10 cellular contexts compared by ENCODE assay signal in the genomic region with DNA sequence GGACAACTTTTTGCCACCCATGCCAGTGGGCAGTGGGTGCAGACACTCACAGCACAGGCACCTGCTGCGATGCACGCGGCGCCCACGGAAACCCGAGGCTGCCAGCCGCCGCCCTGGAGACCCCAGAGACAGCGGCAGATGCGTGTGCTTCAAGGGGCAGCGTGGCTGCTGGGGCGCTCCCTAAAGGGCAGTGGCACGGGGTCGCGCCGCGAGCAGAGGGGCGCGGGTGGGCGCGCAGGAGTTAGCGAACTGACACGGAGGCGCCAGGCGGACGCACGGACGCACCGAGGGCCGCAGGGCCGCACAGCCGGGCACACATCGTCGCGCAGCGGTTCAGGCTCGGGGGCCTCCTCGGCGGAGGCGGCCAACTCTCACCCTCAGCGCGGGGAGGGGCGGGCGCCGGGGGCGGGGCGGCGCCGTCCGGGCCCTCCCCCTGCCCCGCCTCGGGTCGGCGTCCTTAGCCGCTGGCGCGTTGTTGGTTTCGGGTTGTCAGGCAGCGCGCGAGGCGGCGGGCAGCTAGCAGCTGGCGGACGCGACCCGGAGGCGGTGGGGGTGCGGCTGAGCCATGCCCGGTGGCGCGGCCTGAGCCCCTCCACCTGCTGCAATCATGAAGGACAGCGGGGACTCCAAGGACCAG. TPM values are rescaled to one million over a fixed set of nuclear protein-coding genes. Genes with fewer than 3 reads are reported as not detected.
A peak's percentile ranks its signal among the peaks of the same experiment; 100 is the strongest.
DNase-seq lines count a peak whose midpoint lies in the region; ATAC-seq and TF ChIP-seq lines count a peak whose summit lies in the region.
"Had no signal": no experiment of that assay in that cellular context is flagged by ENCODE, and none has a peak within 500 bp of the region (broad histone marks: within the 10 kb centered on the region; RNA-seq: fewer than 3 reads in every experiment).

A gene with protein sequence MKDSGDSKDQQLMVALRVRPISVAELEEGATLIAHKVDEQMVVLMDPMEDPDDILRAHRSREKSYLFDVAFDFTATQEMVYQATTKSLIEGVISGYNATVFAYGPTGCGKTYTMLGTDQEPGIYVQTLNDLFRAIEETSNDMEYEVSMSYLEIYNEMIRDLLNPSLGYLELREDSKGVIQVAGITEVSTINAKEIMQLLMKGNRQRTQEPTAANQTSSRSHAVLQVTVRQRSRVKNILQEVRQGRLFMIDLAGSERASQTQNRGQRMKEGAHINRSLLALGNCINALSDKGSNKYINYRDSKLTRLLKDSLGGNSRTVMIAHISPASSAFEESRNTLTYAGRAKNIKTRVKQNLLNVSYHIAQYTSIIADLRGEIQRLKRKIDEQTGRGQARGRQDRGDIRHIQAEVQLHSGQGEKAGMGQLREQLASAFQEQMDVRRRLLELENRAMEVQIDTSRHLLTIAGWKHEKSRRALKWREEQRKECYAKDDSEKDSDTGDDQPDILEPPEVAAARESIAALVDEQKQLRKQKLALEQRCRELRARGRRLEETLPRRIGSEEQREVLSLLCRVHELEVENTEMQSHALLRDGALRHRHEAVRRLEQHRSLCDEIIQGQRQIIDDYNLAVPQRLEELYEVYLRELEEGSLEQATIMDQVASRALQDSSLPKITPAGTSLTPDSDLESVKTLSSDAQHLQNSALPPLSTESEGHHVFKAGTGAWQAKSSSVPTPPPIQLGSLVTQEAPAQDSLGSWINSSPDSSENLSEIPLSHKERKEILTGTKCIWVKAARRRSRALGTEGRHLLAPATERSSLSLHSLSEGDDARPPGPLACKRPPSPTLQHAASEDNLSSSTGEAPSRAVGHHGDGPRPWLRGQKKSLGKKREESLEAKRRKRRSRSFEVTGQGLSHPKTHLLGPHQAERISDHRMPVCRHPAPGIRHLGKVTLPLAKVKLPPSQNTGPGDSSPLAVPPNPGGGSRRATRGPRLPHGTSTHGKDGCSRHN (plus strand): TSS at position 484 of the 637 bp plus-strand sequence. CDS start 124 bp downstream, at position 608.

- no peak for TF ChIP-seq CTCF in Peyer's patch (IDR thresholded peaks at IDR 0.05)

- DNase-seq in DMS153 treated with DMSO at 0.1 percent for 48 hours (lab: John Stamatoyannopoulos, UW; ENCODE audit: unreplicated experiment): peak; percentile 39
- no peak for DNase-seq in DMS153 (lab: John Stamatoyannopoulos, UW)
- peak; percentile 17 to 69 (median 65) for DNase-seq in Peyer's patch
- DNase-seq in activated naive CD8-positive, alpha-beta T cell treated with anti-CD3 and anti-CD28 coated beads for 36 hours: peak; percentile 73
- DNase-seq in iris pigment epithelial cell (ENCODE audit: low read depth): peak; percentile 9
- DNase-seq in stimulated activated CD4-positive, alpha-beta T cell treated with anti-CD3 and anti-CD28 coated beads, Interleukin-1b, Interleukin-23, amount 100 ng/mL, for 1 hour (ENCODE audit: low read depth in 2 of 2): peak; percentile 15 to 21
- DNase-seq in COR-L47 (lab: John Stamatoyannopoulos, UW): no peak

- no peak within 1 kb of the TSS for H3K27ac ChIP-seq in Peyer's patch
- H3K27ac ChIP-seq: 22Rv1, SJSA1 had no signal

- no peak within 1 kb of the TSS for H3K27ac Mint-ChIP-seq in activated naive CD8-positive, alpha-beta T cell treated with anti-CD3 and anti-CD28 coated beads for 36 hours

- peak within 1 kb of the TSS; percentile 19 to 52 (median 40) for H3K4me3 ChIP-seq in Peyer's patch
- H3K4me3 ChIP-seq: SJSA1 had no signal

- H3K36me3 Mint-ChIP-seq in activated naive CD8-positive, alpha-beta T cell treated with anti-CD3 and anti-CD28 coated beads for 36 hours: no peaks in the 10 kb centered on the region

- no peaks in the 10 kb centered on the region for H3K36me3 ChIP-seq in Peyer's patch
- H3K36me3 ChIP-seq: SJSA1 had no signal

- H3K9me3 Mint-ChIP-seq in activated naive CD8-positive, alpha-beta T cell treated with anti-CD3 and anti-CD28 coated beads for 36 hours: no peaks in the 10 kb centered on the region

- H3K4me3 Mint-ChIP-seq in activated naive CD8-positive, alpha-beta T cell treated with anti-CD3 and anti-CD28 coated beads for 36 hours: peak within 1 kb of the TSS; percentile 27

- H3K9me3 ChIP-seq in Peyer's patch: no peaks in the 10 kb centered on the region

- H3K4me1 Mint-ChIP-seq in activated naive CD8-positive, alpha-beta T cell treated with anti-CD3 and anti-CD28 coated beads for 36 hours: no peaks in the 10 kb centered on the region

- no peaks in the 10 kb centered on the region for H3K27me3 ChIP-seq in Peyer's patch

- no peak for ATAC-seq in HG03342 (IDR thresholded peaks at IDR 0.05; ENCODE audit: unreplicated experiment)

- peaks cover 50% of the 10 kb centered on the region for H3K27me3 Mint-ChIP-seq in activated naive CD8-positive, alpha-beta T cell treated with anti-CD3 and anti-CD28 coated beads for 36 hours

- peak in 1 of 2 donors; percentile 14 for TF ChIP-seq POLR2A in Peyer's patch (IDR thresholded peaks at IDR 0.05)

- peaks cover 0 to 14% (median 4%) of the 10 kb centered on the region in 4 donors for H3K4me1 ChIP-seq in Peyer's patch

RNA-seq across cellular contexts. Expression of the gene that starts here (rescaled TPM):
- 10 to 100 TPM in 1 of 4 donors, 1 to 10 TPM in 3; 2.1 to 31.4 (median 8.6) TPM for total RNA-seq in Peyer's patch
- total RNA-seq in activated naive CD8-positive, alpha-beta T cell treated with anti-CD3 and anti-CD28 coated beads for 36 hours: under 1 TPM in 1 of 2 experiments, not detected in 1; 0.08 TPM
- total RNA-seq: SJSA1 had no signal

Comparison
In these comparisons a context has a peak if more than half of its experiments do, and no peak if none do; other contexts are left out.
1. DNase-seq: peak in DMS153 treated with DMSO at 0.1 percent for 48 hours (single experiment), Peyer's patch (3 of 3), iris pigment epithelial cell (single experiment) and stimulated activated CD4-positive, alpha-beta T cell treated with anti-CD3 and anti-CD28 coated beads, Interleukin-1b, Interleukin-23, amount 100 ng/mL, for 1 hour (2 of 2); none in DMS153 (single experiment) and COR-L47 (single experiment).
2. Peak in DNase-seq in activated naive CD8-positive, alpha-beta T cell treated with anti-CD3 and anti-CD28 coated beads for 36 hours; RNA of the gene not detected or under 1 TPM.